In genomic region chr17:76727745-76728456, GRCh38 we compare ENCODE assay signal across 8 cellular contexts. TPM values are rescaled to one million over a fixed set of nuclear protein-coding genes. Genes with fewer than 3 reads are reported as not detected.
DNase-seq lines count a peak whose midpoint lies in the region; TF ChIP-seq lines count a peak whose summit lies in the region.

No MANE protein-coding gene starts in this region.

- no peaks in the 10 kb centered on the region for H3K9me3 ChIP-seq in sigmoid colon

- DNase-seq in activated T-cell treated with anti-CD3 and anti-CD28 coated beads, Interleukin-2, amount 50 U/mL, for 24 hours: peak; percentile 51
- DNase-seq in activated T-cell treated with anti-CD3 and anti-CD28 coated beads, Interleukin-2, amount 50 U/mL, for 1 hour: no peak
- DNase-seq in fibroblast of mammary gland (ENCODE audit: low read depth): no peak
- peak; percentile 66 for DNase-seq in sigmoid colon
- DNase-seq in NCI-H1048 (lab: John Stamatoyannopoulos, UW): no peak
- DNase-seq in effector CD8-positive, alpha-beta T cell (lab: John Stamatoyannopoulos, UW): no peak
- DNase-seq in NCI-H345 (lab: John Stamatoyannopoulos, UW): no peak

- peak overlapping the region; percentile 98 to 100 (median 100) for H3K27ac ChIP-seq in sigmoid colon

- peak overlapping the region; percentile 99 for H3K27ac Mint-ChIP-seq in activated T-cell treated with anti-CD3 and anti-CD28 coated beads, Interleukin-2, amount 50 U/mL, for 24 hours
- H3K27ac Mint-ChIP-seq in T-helper 1 cell treated with Interleukin-12 subunit alpha and Interleukin-12 subunit beta and Interleukin-4 antibody, amounts not matched to agents 30 μg/mL and 1 μg/mL, for 36 hours: peak overlapping the region; percentile 99

- peaks cover 0 to 78% (median 63%) of the 10 kb centered on the region in 4 donors for H3K4me1 ChIP-seq in sigmoid colon

- WGBS in sigmoid colon, 2 donors: 39 to 56% methylated on average over 18 of the region's 18 CpGs

- H3K36me3 ChIP-seq in sigmoid colon: peaks cover 9 to 42% (median 22%) of the 10 kb centered on the region in 4 donors

- TF ChIP-seq POLR2A in sigmoid colon (IDR thresholded peaks at IDR 0.05): no peak

- TF ChIP-seq EP300 in sigmoid colon (IDR thresholded peaks at IDR 0.05): no peak

- H3K4me1 Mint-ChIP-seq in activated T-cell treated with anti-CD3 and anti-CD28 coated beads, Interleukin-2, amount 50 U/mL, for 24 hours (ENCODE audit: low read depth): peaks cover 62% of the 10 kb centered on the region
- peaks cover 28% of the 10 kb centered on the region for H3K4me1 Mint-ChIP-seq in T-helper 1 cell treated with Interleukin-12 subunit alpha and Interleukin-12 subunit beta and Interleukin-4 antibody, amounts not matched to agents 30 μg/mL and 1 μg/mL, for 36 hours (ENCODE audit: low read depth)

- no peaks in the 10 kb centered on the region for H3K9me3 Mint-ChIP-seq in activated T-cell treated with anti-CD3 and anti-CD28 coated beads, Interleukin-2, amount 50 U/mL, for 24 hours
- no peaks in the 10 kb centered on the region for H3K9me3 Mint-ChIP-seq in T-helper 1 cell treated with Interleukin-12 subunit alpha and Interleukin-12 subunit beta and Interleukin-4 antibody, amounts not matched to agents 30 μg/mL and 1 μg/mL, for 36 hours

- no peaks in the 10 kb centered on the region for H3K27me3 Mint-ChIP-seq in activated T-cell treated with anti-CD3 and anti-CD28 coated beads, Interleukin-2, amount 50 U/mL, for 24 hours
- H3K27me3 Mint-ChIP-seq in T-helper 1 cell treated with Interleukin-12 subunit alpha and Interleukin-12 subunit beta and Interleukin-4 antibody, amounts not matched to agents 30 μg/mL and 1 μg/mL, for 36 hours (ENCODE audit: low read depth): no peaks in the 10 kb centered on the region

- no peaks in the 10 kb centered on the region for H3K27me3 ChIP-seq in sigmoid colon

- peak overlapping the region; percentile 97 for H3K4me3 Mint-ChIP-seq in activated T-cell treated with anti-CD3 and anti-CD28 coated beads, Interleukin-2, amount 50 U/mL, for 24 hours
- peak overlapping the region; percentile 95 for H3K4me3 Mint-ChIP-seq in T-helper 1 cell treated with Interleukin-12 subunit alpha and Interleukin-12 subunit beta and Interleukin-4 antibody, amounts not matched to agents 30 μg/mL and 1 μg/mL, for 36 hours

- TF ChIP-seq CTCF in fibroblast of mammary gland (conservative IDR thresholded peaks at IDR 0.05; ENCODE audit: control insufficient read depth, insufficient read depth, low read depth, low read length) (no peak), sigmoid colon (IDR thresholded peaks at IDR 0.05) (no peak)

- peaks cover 94% of the 10 kb centered on the region for H3K36me3 Mint-ChIP-seq in activated T-cell treated with anti-CD3 and anti-CD28 coated beads, Interleukin-2, amount 50 U/mL, for 24 hours (ENCODE audit: low read depth)
- H3K36me3 Mint-ChIP-seq in T-helper 1 cell treated with Interleukin-12 subunit alpha and Interleukin-12 subunit beta and Interleukin-4 antibody, amounts not matched to agents 30 μg/mL and 1 μg/mL, for 36 hours (ENCODE audit: low read depth): peaks cover 39% of the 10 kb centered on the region

- intact Hi-C loops in sigmoid colon (cut with DNase I): loop anchor here (5.0 kb wide), 1 partner anchor 41 kb away; no protein-coding TSS in a partner anchor

- H3K4me3 ChIP-seq in fibroblast of mammary gland (ENCODE audit: control insufficient read depth, low read depth, low read length) (peak overlapping the region; percentile 85), sigmoid colon (peak overlapping the region; percentile 79 to 95 (median 86))

RNA-seq across cellular contexts. Expression of gene METTL23, which starts 1.3 kb away (rescaled TPM):
- total RNA-seq in sigmoid colon: 10 to 100 TPM; 13.6 to 32.5 (median 20.8) TPM
- polyA plus RNA-seq in sigmoid colon: 10 to 100 TPM; 25.7 to 34.8 (median 33.6) TPM

RNA-seq across cellular contexts. Expression of gene JMJD6, which starts 1.5 kb away (rescaled TPM):
- total RNA-seq in sigmoid colon: 10 to 100 TPM; 21.3 to 37.3 (median 28.9) TPM
- polyA plus RNA-seq in sigmoid colon: 10 to 100 TPM; 24.0 to 28.9 (median 24.8) TPM

RNA-seq across cellular contexts. Expression of gene SRSF2, which starts 9.2 kb away (rescaled TPM):
- 100 to 1,000 TPM; 123 to 229 (median 129) TPM for total RNA-seq in sigmoid colon
- 100 to 1,000 TPM in 2 of 3 donors, 10 to 100 TPM in 1; 87.9 to 187 (median 107) TPM for polyA plus RNA-seq in sigmoid colon

RNA-seq across cellular contexts. Expression of gene MFSD11, which starts 10.0 kb away (rescaled TPM):
- 10 to 100 TPM; 27.5 to 46.2 (median 41.7) TPM for total RNA-seq in sigmoid colon
- polyA plus RNA-seq in sigmoid colon: 10 to 100 TPM in 1 of 3 donors, 1 to 10 TPM in 2; 6.6 to 22.1 (median 6.9) TPM

RNA-seq across cellular contexts. Expression of gene MXRA7, which starts 17.1 kb away (rescaled TPM):
- total RNA-seq in sigmoid colon: 100 to 1,000 TPM; 327 to 428 (median 348) TPM
- polyA plus RNA-seq in sigmoid colon: 100 to 1,000 TPM in 1 of 3 donors, 10 to 100 TPM in 1, 1 to 10 TPM in 1; 8.3 to 109 (median 35.3) TPM

Comparison
In these comparisons a context has a peak if more than half of its experiments do, and no peak if none do; other contexts are left out.
1. DNase-seq: peak in activated T-cell treated with anti-CD3 and anti-CD28 coated beads, Interleukin-2, amount 50 U/mL, for 24 hours (single experiment) and sigmoid colon (single experiment); none in activated T-cell treated with anti-CD3 and anti-CD28 coated beads, Interleukin-2, amount 50 U/mL, for 1 hour (single experiment), fibroblast of mammary gland (single experiment), NCI-H1048 (single experiment), effector CD8-positive, alpha-beta T cell (single experiment) and NCI-H345 (single experiment).